In genomic region chr16:89805136-89805905, GRCh38 we compare ENCODE assay signal across 15 cellular contexts. TPM values are rescaled to one million over a fixed set of nuclear protein-coding genes. Genes with fewer than 3 reads are reported as not detected.
DNase-seq lines count a peak whose midpoint lies in the region; ATAC-seq, FAIRE-seq and TF ChIP-seq lines count a peak whose summit lies in the region.
"Had no signal": no experiment of that assay in that cellular context is flagged by ENCODE, and none has a peak within 500 bp of the region (broad histone marks: within the 10 kb centered on the region; RNA-seq: fewer than 3 reads in every experiment).

No MANE protein-coding gene starts in this region.

- no peaks in the 10 kb centered on the region for H3K4me1 ChIP-seq in colonic mucosa
- H3K4me1 ChIP-seq in osteoblast (ENCODE audit: insufficient read depth, low read length) = peaks cover 4% of the 10 kb centered on the region
- H3K4me1 ChIP-seq: transverse colon had no signal

- FAIRE-seq in GM12891 (lab: Jason Lieb, UNC) = no peak
- FAIRE-seq: TTC549 had no signal

- H3K4me2 ChIP-seq in osteoblast (ENCODE audit: insufficient read depth, low read length) = no peak overlapping the region
- H3K4me2 ChIP-seq: PC-9 had no signal

- ATAC-seq in HG02938 (IDR thresholded peaks at IDR 0.05; ENCODE audit: unreplicated experiment) (no peak), HG02970 (IDR thresholded peaks at IDR 0.05; ENCODE audit: low FRiP score, unreplicated experiment) (no peak)

- H3K27ac ChIP-seq in colonic mucosa = peak overlapping the region; percentile 1
- H3K27ac ChIP-seq in osteoblast (ENCODE audit: low read depth, low read length) = no peak overlapping the region
- H3K27ac ChIP-seq: PC-9 had no signal

- H2AFZ ChIP-seq in osteoblast (ENCODE audit: low read length) = no peak overlapping the region
- H2AFZ ChIP-seq: PC-9 had no signal

- TF ChIP-seq CTCF in colonic mucosa (IDR thresholded peaks at IDR 0.05) (no peak), osteoblast (IDR thresholded peaks at IDR 0.05; ENCODE audit: extremely low read depth, low read depth, low read length) (no peak)

- intact Hi-C loops in colonic mucosa (cut with DNase I) = no loop called here

- peak; percentile 78 for DNase-seq in G401 (ENCODE audit: low spot score)
- DNase-seq in NCI-H524 (lab: John Stamatoyannopoulos, UW) = peak; percentile 97 to 99
- no peak for DNase-seq in colonic mucosa
- peak; percentile 84 for DNase-seq in osteoblast (ENCODE audit: insufficient read length, low spot score, missing footprints)
- DNase-seq in GM12891 (ENCODE audit: insufficient read length, low spot score) = no peak
- DNase-seq in NCI-H2081 treated with DMSO at 0.1 percent for 48 hours (lab: John Stamatoyannopoulos, UW) = no peak
- DNase-seq: activated CD4-positive, alpha-beta memory T cell treated with anti-CD3 and anti-CD28 coated beads, Interleukin-2, amount 10 ng/mL, durations not matched to agents 7 days and 5 days; CD8-positive, alpha-beta memory T cell; kidney glomerular epithelial cell; NCI-H510A; PC-9; transverse colon had no signal

- H3K9ac ChIP-seq in colonic mucosa (ENCODE audit: low read depth in 2 of 2, low read length in 2 of 2) = no peak overlapping the region

- in situ Hi-C loops in G401 (cut with HindIII; ENCODE audit: low sequenced_read_pairs) = no loop called here

- H3K79me2 ChIP-seq in osteoblast (ENCODE audit: insufficient read depth, low read length) = no peaks in the 10 kb centered on the region

- no peak for TF ChIP-seq POLR2A in GM12891 (IDR thresholded peaks at IDR 0.05; ENCODE audit: low read depth, low read length)

- no peaks in the 10 kb centered on the region for H4K20me1 ChIP-seq in osteoblast (ENCODE audit: insufficient read depth, low read length)

- H3K9me3 ChIP-seq in colonic mucosa = no peaks in the 10 kb centered on the region
- no peaks in the 10 kb centered on the region for H3K9me3 ChIP-seq in osteoblast (ENCODE audit: low read depth, low read length)
- H3K9me3 ChIP-seq: transverse colon had no signal

- H3K36me3 ChIP-seq in colonic mucosa (no peaks in the 10 kb centered on the region), osteoblast (ENCODE audit: insufficient read depth, low read length) (peaks cover 10% of the 10 kb centered on the region)
- H3K36me3 ChIP-seq: transverse colon had no signal

- H3K4me3 ChIP-seq in colonic mucosa (no peak overlapping the region), osteoblast (ENCODE audit: insufficient read depth, low read length) (no peak overlapping the region)
- H3K4me3 ChIP-seq: PC-9, transverse colon had no signal

- H3K27me3 ChIP-seq in colonic mucosa = no peaks in the 10 kb centered on the region
- H3K27me3 ChIP-seq in osteoblast (ENCODE audit: insufficient read depth, low read length) = no peaks in the 10 kb centered on the region
- H3K27me3 ChIP-seq: transverse colon had no signal

TF ChIP-seq in GM12891, 5 proteins besides CTCF, POLR2A, EP300 and RAD21:
- TF ChIP-seq POU2F2 (IDR thresholded peaks at IDR 0.05; ENCODE audit: low read depth, low read length) (no peak), PAX5 (IDR thresholded peaks at IDR 0.05; ENCODE audit: insufficient read depth, low read length, severe bottlenecking) (no peak), POLR2AphosphoS5 (IDR thresholded peaks at IDR 0.05; ENCODE audit: low read depth, low read length) (no peak), TAF1 (IDR thresholded peaks at IDR 0.05; ENCODE audit: low read depth, low read length) (no peak), SPI1 (IDR thresholded peaks at IDR 0.05; ENCODE audit: low read depth, low read length) (no peak)

RNA-seq across cellular contexts. Expression of gene FANCA, which starts 11.1 kb away (rescaled TPM):
- 24.0 and 36.2 TPM in 2 replicates for total RNA-seq in G401 (2014; rRNA removed; shearing (Covaris generic))
- total RNA-seq in colonic mucosa (10 to 100 TPM; 17.8 to 91.5 TPM), osteoblast (4.0 and 8.3 TPM in 2 replicates)
- polyA plus RNA-seq in GM12891 (2012; ENCODE audit: low read depth, missing spikeins) = 25.2 TPM

RNA-seq across cellular contexts. Expression of gene SPIRE2, which starts 23.0 kb away (rescaled TPM):
- 21.7 and 37.2 TPM in 2 replicates for total RNA-seq in G401 (2014; rRNA removed; shearing (Covaris generic))
- total RNA-seq in colonic mucosa = 10 to 100 TPM; 51.7 to 80.5 TPM
- 0.72 and 1.5 TPM in 2 replicates for total RNA-seq in osteoblast
- polyA plus RNA-seq in GM12891 (2012; ENCODE audit: low read depth, missing spikeins) = 0.28 TPM

Comparison
In these comparisons a context has a peak if more than half of its experiments do, and no peak if none do; other contexts are left out.
1. DNase-seq: peak in G401 (single experiment), NCI-H524 (2 of 2) and osteoblast (single experiment); none in colonic mucosa (single experiment), GM12891 (single experiment) and NCI-H2081 treated with DMSO at 0.1 percent for 48 hours (single experiment).